Comparison of ENCODE assay signal across 31 cellular contexts in genomic region chr6:156935000-156935399, GRCh38.
"Had no signal": no experiment of that assay in that cellular context is flagged by ENCODE, and none has a peak within 500 bp of the region (broad histone marks: within the 10 kb centered on the region; RNA-seq: fewer than 3 reads in every experiment).

No MANE protein-coding gene starts in this region.

- H3K9me3 Mint-ChIP-seq: activated CD4-positive, alpha-beta T cell treated with anti-CD3 and anti-CD28 coated beads, Interleukin-2, amount 10 ng/mL, durations not matched to agents 24 days and 14 days; activated CD8-positive, alpha-beta T cell treated with anti-CD3 and anti-CD28 coated beads for 36 hours; activated naive CD4-positive, alpha-beta T cell treated with anti-CD3 and anti-CD28 coated beads, Interleukin-2, amount 50 U/mL, for 24 hours; activated naive CD8-positive, alpha-beta T cell treated with anti-CD3 and anti-CD28 coated beads, Interleukin-2, amount 10 ng/mL, durations not matched to agents 7 days and 5 days; activated T-cell treated with anti-CD3 and anti-CD28 coated beads, Interleukin-2, amount 50 U/mL, for 24 hours; activated T-helper 2 cell treated with anti-CD3 and anti-CD28 coated beads, Interferon-gamma antibody, Interleukin-2, Interleukin-4, amounts not matched to agents 10 μg/mL and 5 μg/mL and 100 μg/mL, durations not matched to agents 14 hours and 24 hours and 36 hours; T-helper 1 cell treated with Interleukin-12 subunit alpha and Interleukin-12 subunit beta and Interleukin-4 antibody, amounts not matched to agents 30 μg/mL and 1 μg/mL, for 36 hours; T-helper 2 cell treated with Interferon-gamma antibody and Interleukin-4, amounts not matched to agents 5 μg/mL and 100 μg/mL, for 36 hours had no signal

- H3K27me3 Mint-ChIP-seq: activated CD4-positive, alpha-beta T cell treated with anti-CD3 and anti-CD28 coated beads, Interleukin-2, amount 10 ng/mL, durations not matched to agents 24 days and 14 days; activated CD8-positive, alpha-beta T cell treated with anti-CD3 and anti-CD28 coated beads for 36 hours; activated naive CD4-positive, alpha-beta T cell treated with anti-CD3 and anti-CD28 coated beads, Interleukin-2, amount 50 U/mL, for 24 hours; activated naive CD8-positive, alpha-beta T cell treated with anti-CD3 and anti-CD28 coated beads, Interleukin-2, amount 10 ng/mL, durations not matched to agents 7 days and 5 days; activated T-cell treated with anti-CD3 and anti-CD28 coated beads, Interleukin-2, amount 50 U/mL, for 24 hours had no signal

- H3K9me3 ChIP-seq: ascending aorta, Peyer's patch, SJSA1, SK-N-SH had no signal

- H3K4me3 Mint-ChIP-seq: activated CD4-positive, alpha-beta T cell treated with anti-CD3 and anti-CD28 coated beads, Interleukin-2, amount 10 ng/mL, durations not matched to agents 24 days and 14 days; activated CD8-positive, alpha-beta T cell treated with anti-CD3 and anti-CD28 coated beads for 36 hours; activated naive CD4-positive, alpha-beta T cell treated with anti-CD3 and anti-CD28 coated beads, Interleukin-2, amount 50 U/mL, for 24 hours; activated naive CD8-positive, alpha-beta T cell treated with anti-CD3 and anti-CD28 coated beads, Interleukin-2, amount 10 ng/mL, durations not matched to agents 7 days and 5 days; activated T-cell treated with anti-CD3 and anti-CD28 coated beads, Interleukin-2, amount 50 U/mL, for 24 hours; T-helper 1 cell treated with Interleukin-12 subunit alpha and Interleukin-12 subunit beta and Interleukin-4 antibody, amounts not matched to agents 30 μg/mL and 1 μg/mL, for 36 hours; T-helper 2 cell treated with Interferon-gamma antibody and Interleukin-4, amounts not matched to agents 5 μg/mL and 100 μg/mL, for 36 hours had no signal

- H3K4me1 ChIP-seq: SJSA1 had no signal

- H3K36me3 ChIP-seq: ascending aorta, Peyer's patch had no signal

- H3K27ac ChIP-seq: ascending aorta, KMS-11, Peyer's patch, SJSA1, WERI-Rb-1 had no signal

- H3K4me3 ChIP-seq: ascending aorta, Peyer's patch, SJSA1 had no signal

- DNase-seq: activated CD4-positive, alpha-beta T cell treated with anti-CD3 and anti-CD28 coated beads, Interleukin-2, amount 10 ng/mL, durations not matched to agents 24 days and 14 days; activated CD4-positive, alpha-beta T cell treated with anti-CD3 and anti-CD28 coated beads, Interleukin-2, amount 50 U/mL, for 4 hours; activated CD8-positive, alpha-beta T cell treated with anti-CD3 and anti-CD28 coated beads for 36 hours; activated gamma-delta T cell; activated naive CD4-positive, alpha-beta T cell treated with Interleukin-2 at 50 U/mL for 16 hours; activated naive CD8-positive, alpha-beta T cell treated with anti-CD3 and anti-CD28 coated beads, Interleukin-2, amount 10 ng/mL, durations not matched to agents 7 days and 5 days; activated T-cell treated with anti-CD3 and anti-CD28 coated beads, Interleukin-2, amount 50 U/mL, for 24 hours; amygdala; caudate nucleus; NCI-H1048; NCI-H1105 treated with DMSO at 0.1 percent for 48 hours; NCI-H1436; NCI-H1694; NCI-H1930; NCI-H226; NCI-H446 treated with DMSO at 0.1 percent for 48 hours; NCI-H524; NCI-H82; PC-3; Peyer's patch; RPMI8226; SHP77 treated with DMSO at 0.1 percent for 48 hours; SK-N-SH; WERI-Rb-1 had no signal

- H3K27me3 ChIP-seq: ascending aorta, Peyer's patch, SJSA1 had no signal

- H3K27ac Mint-ChIP-seq: activated CD4-positive, alpha-beta T cell treated with anti-CD3 and anti-CD28 coated beads, Interleukin-2, amount 10 ng/mL, durations not matched to agents 24 days and 14 days; activated CD8-positive, alpha-beta T cell treated with anti-CD3 and anti-CD28 coated beads for 36 hours; activated naive CD4-positive, alpha-beta T cell treated with anti-CD3 and anti-CD28 coated beads, Interleukin-2, amount 50 U/mL, for 24 hours; activated naive CD8-positive, alpha-beta T cell treated with anti-CD3 and anti-CD28 coated beads, Interleukin-2, amount 10 ng/mL, durations not matched to agents 7 days and 5 days; activated T-cell treated with anti-CD3 and anti-CD28 coated beads, Interleukin-2, amount 50 U/mL, for 24 hours; activated T-helper 2 cell treated with anti-CD3 and anti-CD28 coated beads, Interferon-gamma antibody, Interleukin-2, Interleukin-4, amounts not matched to agents 10 μg/mL and 5 μg/mL and 100 μg/mL, durations not matched to agents 14 hours and 24 hours and 36 hours; T-helper 1 cell treated with Interleukin-12 subunit alpha and Interleukin-12 subunit beta and Interleukin-4 antibody, amounts not matched to agents 30 μg/mL and 1 μg/mL, for 36 hours; T-helper 2 cell treated with Interferon-gamma antibody and Interleukin-4, amounts not matched to agents 5 μg/mL and 100 μg/mL, for 36 hours had no signal

- ATAC-seq: activated CD8-positive, alpha-beta T cell treated with anti-CD3 and anti-CD28 coated beads for 36 hours; PC-3 had no signal
